Comparison of ENCODE assay signal across 1 cellular context in the genomic region with DNA sequence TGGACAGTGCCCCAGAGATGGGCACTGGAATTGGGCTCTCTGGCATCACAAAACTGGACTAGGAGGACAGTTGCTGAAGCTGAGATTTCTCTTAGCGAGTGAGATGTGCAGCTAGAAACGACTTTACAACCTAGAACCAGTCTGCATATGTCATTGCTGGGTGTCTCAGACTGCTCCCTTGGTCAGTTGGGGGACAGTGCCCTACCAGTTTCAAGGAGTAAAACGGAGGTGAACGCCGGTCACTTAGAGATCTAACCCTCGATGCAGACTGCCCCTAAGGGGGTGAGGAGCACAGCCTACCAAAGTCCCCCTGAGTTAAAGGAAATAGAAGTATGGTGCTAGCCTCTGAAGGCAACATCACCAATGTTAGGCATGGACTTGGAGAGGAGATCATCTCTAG.
TF ChIP-seq lines count a peak whose summit lies in the region.

No MANE protein-coding gene starts in this region.

TF ChIP-seq in K562, 482 proteins besides CTCF, POLR2A, EP300 and RAD21 (continued from another document):
- TF ChIP-seq, protein P1, sequence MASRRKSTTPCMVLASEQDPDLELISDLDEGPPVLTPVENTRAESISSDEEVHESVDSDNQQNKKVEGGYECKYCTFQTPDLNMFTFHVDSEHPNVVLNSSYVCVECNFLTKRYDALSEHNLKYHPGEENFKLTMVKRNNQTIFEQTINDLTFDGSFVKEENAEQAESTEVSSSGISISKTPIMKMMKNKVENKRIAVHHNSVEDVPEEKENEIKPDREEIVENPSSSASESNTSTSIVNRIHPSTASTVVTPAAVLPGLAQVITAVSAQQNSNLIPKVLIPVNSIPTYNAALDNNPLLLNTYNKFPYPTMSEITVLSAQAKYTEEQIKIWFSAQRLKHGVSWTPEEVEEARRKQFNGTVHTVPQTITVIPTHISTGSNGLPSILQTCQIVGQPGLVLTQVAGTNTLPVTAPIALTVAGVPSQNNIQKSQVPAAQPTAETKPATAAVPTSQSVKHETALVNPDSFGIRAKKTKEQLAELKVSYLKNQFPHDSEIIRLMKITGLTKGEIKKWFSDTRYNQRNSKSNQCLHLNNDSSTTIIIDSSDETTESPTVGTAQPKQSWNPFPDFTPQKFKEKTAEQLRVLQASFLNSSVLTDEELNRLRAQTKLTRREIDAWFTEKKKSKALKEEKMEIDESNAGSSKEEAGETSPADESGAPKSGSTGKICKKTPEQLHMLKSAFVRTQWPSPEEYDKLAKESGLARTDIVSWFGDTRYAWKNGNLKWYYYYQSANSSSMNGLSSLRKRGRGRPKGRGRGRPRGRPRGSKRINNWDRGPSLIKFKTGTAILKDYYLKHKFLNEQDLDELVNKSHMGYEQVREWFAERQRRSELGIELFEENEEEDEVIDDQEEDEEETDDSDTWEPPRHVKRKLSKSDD (conservative IDR thresholded peaks at IDR 0.05; ENCODE audit: low read length), result no peak
- TF ChIP-seq RB1 (IDR thresholded peaks at IDR 0.05; ENCODE audit: low read depth), result no peak
